In genomic region chr20:47475419-47476044, GRCh38 we compare ENCODE assay signal across 21 cellular contexts. TPM values are rescaled to one million over a fixed set of nuclear protein-coding genes. Genes with fewer than 3 reads are reported as not detected.
DNase-seq lines count a peak whose midpoint lies in the region; ATAC-seq, FAIRE-seq and TF ChIP-seq lines count a peak whose summit lies in the region.
"Had no signal": no experiment of that assay in that cellular context is flagged by ENCODE, and none has a peak within 500 bp of the region (broad histone marks: within the 10 kb centered on the region; RNA-seq: fewer than 3 reads in every experiment).

No MANE protein-coding gene starts in this region.

- CTCF ChIA-PET in OCI-LY7 (lab: Charles Lee; ENCODE audit: unreplicated experiment) = no interaction called here
- CTCF ChIA-PET in GM12878 (lab: Yijun Ruan, JAX) = interaction anchor here (1.0 to 4.5 kb wide), 4 partner anchors 8 to 145 kb away, joined by 3 to 23 read pairs (median 4); no protein-coding TSS in a partner anchor

- TF ChIP-seq CTCF in OCI-LY7 (conservative IDR thresholded peaks at IDR 0.05; ENCODE audit: low read length) = no peak
- TF ChIP-seq CTCF in GM12878 (IDR thresholded peaks at IDR 0.05 in 2 of 3, conservative IDR thresholded peaks at IDR 0.05 in 1 of 3; ENCODE audit: control insufficient read depth in 2 of 3, extremely low read depth in 1 of 3, insufficient read depth in 1 of 3, low read depth in 3 of 3, low read length in 3 of 3) = no peak

- no peaks in the 10 kb centered on the region for H3K27me3 Mint-ChIP-seq in activated CD4-positive, alpha-beta T cell treated with anti-CD3 and anti-CD28 coated beads, Interleukin-2, amount 10 ng/mL, durations not matched to agents 24 days and 14 days
- no peaks in the 10 kb centered on the region for H3K27me3 Mint-ChIP-seq in stimulated activated memory B cell treated with anti-CD40 and anti-IgM and Interleukin-4, amounts not matched to agents 10 μg/mL and 1 μg/mL and 100 μg/mL, for 72 hours
- H3K27me3 Mint-ChIP-seq: CD4-positive, alpha-beta T cell had no signal

- TF ChIP-seq POLR2A in GM12878 (IDR thresholded peaks at IDR 0.05; ENCODE audit: low read depth, low read length) = no peak

- WGBS in GM12878 (ENCODE audit: insufficient coverage, insufficient replicate concordance, low lambda C conversion rate, missing lambda C conversion rate) = 100% methylated on average over 4 of the region's 4 CpGs

- H3K4me2 ChIP-seq in OCI-LY7 (ENCODE audit: low read length) (peak overlapping the region; percentile 31; the same call in 1 of the 2 replicates), GM12878 (ENCODE audit: control insufficient read depth, insufficient read depth) (no peak overlapping the region)
- H3K4me2 ChIP-seq: A549 had no signal

- H3K27ac Mint-ChIP-seq in activated CD4-positive, alpha-beta T cell treated with anti-CD3 and anti-CD28 coated beads, Interleukin-2, amount 10 ng/mL, durations not matched to agents 24 days and 14 days = peak overlapping the region; percentile 29
- peak overlapping the region; percentile 52 for H3K27ac Mint-ChIP-seq in stimulated activated memory B cell treated with anti-CD40 and anti-IgM and Interleukin-4, amounts not matched to agents 10 μg/mL and 1 μg/mL and 100 μg/mL, for 72 hours
- H3K27ac Mint-ChIP-seq: CD4-positive, alpha-beta T cell had no signal

- H3K9ac ChIP-seq in GM12878 (ENCODE audit: control insufficient read depth, insufficient read depth, low read length) = no peak overlapping the region
- H3K9ac ChIP-seq: GM23248 had no signal

- RAD21 ChIA-PET in GM12878 (lab: Charles Lee; ENCODE audit: unreplicated experiment) = interaction anchor here (2.8 to 4.3 kb wide), 3 partner anchors 11 to 63 kb away, joined by 13 to 53 read pairs (median 52); no protein-coding TSS in a partner anchor

- in situ Hi-C loops in GM12878 (cut with MboI) = no loop called here

- no peak for DNase-seq in activated CD4-positive, alpha-beta T cell treated with anti-CD3 and anti-CD28 coated beads, Interleukin-2, amount 10 ng/mL, durations not matched to agents 24 days and 14 days
- no peak for DNase-seq in activated CD4-positive, alpha-beta T cell treated with anti-CD3 and anti-CD28 coated beads for 4 hours
- DNase-seq in OCI-LY7 (ENCODE audit: low spot score) = no peak
- DNase-seq in GM12878 (ENCODE audit: low read depth, low spot score) = no peak
- no peak for DNase-seq in putamen (ENCODE audit: low spot score)
- DNase-seq in DMS153 treated with DMSO at 0.1 percent for 48 hours (lab: John Stamatoyannopoulos, UW; ENCODE audit: unreplicated experiment) = no peak
- DNase-seq: AML-193; Caco-2; CD4-positive, alpha-beta T cell; DMS153; DMS79 treated with DMSO at 0.1 percent for 48 hours; EL; GM23248 had no signal

- no peak for ATAC-seq in GM12878
- no peak for ATAC-seq in stimulated activated memory B cell treated with anti-CD40 and anti-IgM and Interleukin-4, amounts not matched to agents 10 μg/mL and 1 μg/mL and 100 μg/mL, for 72 hours
- no peak for ATAC-seq in HG02588 (IDR thresholded peaks at IDR 0.05; ENCODE audit: unreplicated experiment)
- ATAC-seq: A549 had no signal

- no peaks in the 10 kb centered on the region for H3K36me3 Mint-ChIP-seq in activated CD4-positive, alpha-beta T cell treated with anti-CD3 and anti-CD28 coated beads, Interleukin-2, amount 10 ng/mL, durations not matched to agents 24 days and 14 days (ENCODE audit: low read depth)
- no peaks in the 10 kb centered on the region for H3K36me3 Mint-ChIP-seq in stimulated activated memory B cell treated with anti-CD40 and anti-IgM and Interleukin-4, amounts not matched to agents 10 μg/mL and 1 μg/mL and 100 μg/mL, for 72 hours

- intact Hi-C loops in activated CD4-positive, alpha-beta T cell treated with anti-CD3 and anti-CD28 coated beads, Interleukin-2, amount 10 ng/mL, durations not matched to agents 24 days and 14 days (cut with micrococcal nuclease) = no loop called here
- intact Hi-C loops in OCI-LY7 (cut with micrococcal nuclease; ENCODE audit: unreplicated experiment) (no loop called here), GM12878 (cut with micrococcal nuclease; ENCODE audit: unreplicated experiment) (no loop called here)

- SMC1A ChIA-PET in GM12878 (lab: Charles Lee; ENCODE audit: uncharacterized antibody, unreplicated experiment) = interaction anchor here (1.1 to 10.1 kb wide), 6 partner anchors 11 to 92 kb away, joined by 4 to 142 read pairs (median 19); partner anchors contain the start of gene NCOA3

- no peaks in the 10 kb centered on the region for H3K79me2 ChIP-seq in OCI-LY7 (ENCODE audit: insufficient read depth, low read depth, low read length)
- H3K79me2 ChIP-seq in GM12878 (ENCODE audit: control insufficient read depth, insufficient read depth, low read length) = no peaks in the 10 kb centered on the region; the same call in 1 of the 2 replicates

- H3K4me3 ChIP-seq in OCI-LY7 (ENCODE audit: low read depth, low read length, poor library complexity, severe bottlenecking) = no peak overlapping the region
- H3K4me3 ChIP-seq in GM12878 = no peak overlapping the region
- H3K4me3 ChIP-seq: A549, GM23248, HAP-1 had no signal

- H2AFZ ChIP-seq in OCI-LY7 (ENCODE audit: low read length) (no peak overlapping the region), GM12878 (ENCODE audit: control insufficient read depth, low read depth, low read length) (no peak overlapping the region)
- H2AFZ ChIP-seq: GM23248 had no signal

- no TSS peak for BruUV-seq in OCI-LY7 (replicated peaks; lab: Mats Ljungman, UMichigan)
- no TSS peak for BruUV-seq in GM12878 (replicated peaks; lab: Mats Ljungman, UMichigan)

- H3K9me3 Mint-ChIP-seq in activated CD4-positive, alpha-beta T cell treated with anti-CD3 and anti-CD28 coated beads, Interleukin-2, amount 10 ng/mL, durations not matched to agents 24 days and 14 days = no peaks in the 10 kb centered on the region
- H3K9me3 Mint-ChIP-seq in stimulated activated memory B cell treated with anti-CD40 and anti-IgM and Interleukin-4, amounts not matched to agents 10 μg/mL and 1 μg/mL and 100 μg/mL, for 72 hours = no peaks in the 10 kb centered on the region
- H3K9me3 Mint-ChIP-seq: CD4-positive, alpha-beta T cell had no signal

- no peaks in the 10 kb centered on the region for H3K9me3 ChIP-seq in OCI-LY7 (ENCODE audit: low read length)
- H3K9me3 ChIP-seq in GM12878 (replicated peaks; ENCODE audit: control insufficient read depth, insufficient read depth, low read length) = no peaks in the 10 kb centered on the region
- H3K9me3 ChIP-seq: A549, Caco-2, HAP-1 had no signal

- peaks cover 84% of the 10 kb centered on the region for H3K4me1 ChIP-seq in OCI-LY7 (ENCODE audit: insufficient read depth, low read length, poor library complexity, severe bottlenecking)
- peaks cover 30% of the 10 kb centered on the region for H3K4me1 ChIP-seq in GM12878 (ENCODE audit: control insufficient read depth, insufficient read depth, low read length)
- H3K4me1 ChIP-seq: HAP-1 had no signal

- peak overlapping the region; percentile 44 for H3K27ac ChIP-seq in OCI-LY7 (ENCODE audit: low read depth, low read length, poor library complexity, severe bottlenecking)
- H3K27ac ChIP-seq in GM12878 (ENCODE audit: control insufficient read depth, insufficient read depth) = no peak overlapping the region
- H3K27ac ChIP-seq: 22Rv1, C4-2B, GM23248 had no signal

- no peaks in the 10 kb centered on the region for H3K36me3 ChIP-seq in OCI-LY7 (ENCODE audit: insufficient read depth, low read length)
- no peaks in the 10 kb centered on the region for H3K36me3 ChIP-seq in GM12878 (ENCODE audit: control insufficient read depth in 2 of 2, insufficient read depth in 2 of 2, low read length in 1 of 2)
- H3K36me3 ChIP-seq: HAP-1 had no signal

- TF ChIP-seq EP300 in GM12878 (IDR thresholded peaks at IDR 0.05; ENCODE audit: borderline replicate concordance in 1 of 2, control insufficient read depth in 1 of 2, low read depth in 2 of 2, low read length in 2 of 2) = no peak

- TF ChIP-seq RAD21 in GM12878 (IDR thresholded peaks at IDR 0.05; ENCODE audit: insufficient read depth, low read depth, low read length) = no peak

- POLR2A ChIA-PET in OCI-LY7 (lab: Charles Lee) = interaction anchor here (0.5 to 2.6 kb wide), 7 partner anchors 9 to 63 kb away, joined by 3 to 21 read pairs (median 5); partner anchors contain the start of gene NCOA3
- POLR2A ChIA-PET in GM12878 (lab: Charles Lee) = interaction anchor here (1.0 to 4.0 kb wide), 4 partner anchors 11 to 64 kb away, joined by 3 to 78 read pairs (median 14); no protein-coding TSS in a partner anchor

- peaks cover 30% of the 10 kb centered on the region for H3K4me1 Mint-ChIP-seq in activated CD4-positive, alpha-beta T cell treated with anti-CD3 and anti-CD28 coated beads, Interleukin-2, amount 10 ng/mL, durations not matched to agents 24 days and 14 days
- H3K4me1 Mint-ChIP-seq in stimulated activated memory B cell treated with anti-CD40 and anti-IgM and Interleukin-4, amounts not matched to agents 10 μg/mL and 1 μg/mL and 100 μg/mL, for 72 hours = peaks cover 48% of the 10 kb centered on the region

- no peaks in the 10 kb centered on the region for H4K20me1 ChIP-seq in OCI-LY7 (ENCODE audit: insufficient read depth, low read length)
- no peaks in the 10 kb centered on the region for H4K20me1 ChIP-seq in GM12878 (ENCODE audit: control insufficient read depth, insufficient read depth)

- FAIRE-seq in GM12878 (lab: Jason Lieb, UNC) = no peak
- FAIRE-seq: A549, GM12891, GM19239 had no signal

- no peak overlapping the region for H3K4me3 Mint-ChIP-seq in activated CD4-positive, alpha-beta T cell treated with anti-CD3 and anti-CD28 coated beads, Interleukin-2, amount 10 ng/mL, durations not matched to agents 24 days and 14 days
- H3K4me3 Mint-ChIP-seq in stimulated activated memory B cell treated with anti-CD40 and anti-IgM and Interleukin-4, amounts not matched to agents 10 μg/mL and 1 μg/mL and 100 μg/mL, for 72 hours = no peak overlapping the region
- H3K4me3 Mint-ChIP-seq: CD4-positive, alpha-beta T cell had no signal

- no peaks in the 10 kb centered on the region for H3K27me3 ChIP-seq in GM12878 (replicated peaks in 1 of 2; ENCODE audit: control insufficient read depth in 2 of 2, insufficient read depth in 2 of 2, low read length in 1 of 2)

- H3K9me2 ChIP-seq in OCI-LY7 (ENCODE audit: insufficient read depth, low read length) = no peaks in the 10 kb centered on the region

RNA-seq across cellular contexts. Expression of gene NCOA3, which starts 26.2 kb away (rescaled TPM):
- total RNA-seq in activated CD4-positive, alpha-beta T cell treated with anti-CD3 and anti-CD28 coated beads, Interleukin-2, amount 10 ng/mL, durations not matched to agents 24 days and 14 days = 140 TPM in 2 replicates
- total RNA-seq in OCI-LY7 (2014; rRNA removed; shearing (Covaris generic)) = 45.4 and 50.5 TPM in 2 replicates
- total RNA-seq in OCI-LY7 (2022) = 75.6 and 86.5 TPM in 2 replicates
- total RNA-seq in GM12878 (2013; cell fraction: nucleolus; rRNA removed) = 241 and 256 TPM in 2 replicates
- 82.4 and 88.7 TPM in 2 replicates for total RNA-seq in GM12878 (2014; rRNA removed)
- total RNA-seq in GM12878 (2014; rRNA removed; fragmentation: Illumina TruSeq; extraction: Trizol) = 95.3 and 95.8 TPM in 2 replicates
- 87.4 and 96.2 TPM in 2 replicates for total RNA-seq in GM12878 (2021)
- 30.3 TPM for polyA plus RNA-seq in GM12878 (2011; ENCODE audit: low read depth)
- 92.6 and 114 TPM in 2 replicates for polyA plus RNA-seq in GM12878 (2011; rRNA removed)
- polyA plus RNA-seq in GM12878 (2011; cell fraction: cytosol; rRNA removed) = 60.3 and 60.4 TPM in 2 replicates
- polyA plus RNA-seq in GM12878 (2011; cell fraction: nucleus; rRNA removed) = 89.9 and 95.2 TPM in 2 replicates
- 38.3 and 50.2 TPM in 2 replicates for polyA plus RNA-seq in GM12878 (2012)
- 78.2 and 94.6 TPM in 2 replicates for polyA plus RNA-seq in GM12878 (2014; fragmentation: Illumina TruSeq; extraction: Trizol)
- polyA plus RNA-seq in GM12878 (2014; fragmentation: Nextera tagmentation; extraction: Ambion mirVana) = 10 to 100 TPM; 16.9 to 18.0 TPM
- 62.4 and 66.0 TPM in 2 replicates for polyA plus RNA-seq in GM12878 (2014; rRNA removed)
- polyA plus RNA-seq in GM12878 (2016; fragmentation: Nextera tagmentation; extraction: Ambion mirVana) = 10 to 100 TPM; 68.1 to 69.1 TPM
- 126 and 138 TPM in 2 replicates for polyA minus RNA-seq in GM12878 (2011; rRNA and poly(A)+ RNA removed)
- polyA minus RNA-seq in GM12878 (2011; cell fraction: cytosol; rRNA and poly(A)+ RNA removed) = 52.3 and 52.4 TPM in 2 replicates
- 48.2 and 66.5 TPM in 2 replicates for polyA minus RNA-seq in GM12878 (2011; cell fraction: nucleus; rRNA and poly(A)+ RNA removed)
